ENCODE assay signal across 8 cellular contexts in genomic region chr13:45310341-45311138, GRCh38. TPM values are rescaled to one million over a fixed set of nuclear protein-coding genes. Genes with fewer than 3 reads are reported as not detected.
DNase-seq lines count a peak whose midpoint lies in the region; TF ChIP-seq lines count a peak whose summit lies in the region.

No MANE protein-coding gene starts in this region.

- H2AFZ ChIP-seq in neuron (ENCODE audit: low read depth, low read length) = peak overlapping the region; percentile 88

- H3K36me3 ChIP-seq in ES-I3 (ENCODE audit: insufficient read depth, low read length) (no peaks in the 10 kb centered on the region), neuron (ENCODE audit: insufficient read depth, low read length) (no peaks in the 10 kb centered on the region), prostate gland (no peaks in the 10 kb centered on the region)

- H3K9me3 ChIP-seq in ES-I3 (ENCODE audit: control insufficient read depth, insufficient read depth, low read length) (no peaks in the 10 kb centered on the region), neuron (ENCODE audit: low read length) (no peaks in the 10 kb centered on the region), prostate gland (no peaks in the 10 kb centered on the region)

- H3K9ac ChIP-seq in ES-I3 (ENCODE audit: low read depth, low read length) = peak overlapping the region; percentile 84

- DNase-seq in cerebellum (ENCODE audit: low spot score) = peak; percentile 21
- DNase-seq in DMS114 treated with DMSO at 0.1 percent for 48 hours (lab: John Stamatoyannopoulos, UW; ENCODE audit: unreplicated experiment) = no peak
- no peak for DNase-seq in erythroblast (lab: John Stamatoyannopoulos, UW)
- no peak for DNase-seq in NCI-H1417 treated with DMSO at 0.1 percent for 48 hours (lab: John Stamatoyannopoulos, UW)
- no peak for DNase-seq in prostate gland (ENCODE audit: low spot score)

- peaks cover 2% of the 10 kb centered on the region for H3K36me3 Mint-ChIP-seq in IgD-negative memory B cell

- peak overlapping the region in 2 of 3 donors; percentile 26 to 53 for H3K27ac Mint-ChIP-seq in IgD-negative memory B cell

- H3K27me3 Mint-ChIP-seq in IgD-negative memory B cell = peaks cover 21% of the 10 kb centered on the region

- peak overlapping the region; percentile 16 to 95 (median 86) for H3K4me3 Mint-ChIP-seq in IgD-negative memory B cell

- intact Hi-C loops in prostate gland (cut with DNase I) = no loop called here

- H3K27ac ChIP-seq in prostate gland = no peak overlapping the region

- TF ChIP-seq POLR2A in erythroblast (IDR thresholded peaks at IDR 0.05; ENCODE audit: low read length) (no peak), prostate gland (IDR thresholded peaks at IDR 0.05) (no peak)

- H3K4me1 ChIP-seq in ES-I3 (ENCODE audit: insufficient read depth, low read length) = peaks cover 14% of the 10 kb centered on the region
- peaks cover 8% of the 10 kb centered on the region for H3K4me1 ChIP-seq in neuron (ENCODE audit: insufficient read depth, low read length)
- H3K4me1 ChIP-seq in prostate gland (replicated peaks) = peaks cover 2% of the 10 kb centered on the region

- no peak overlapping the region for H3K4me3 ChIP-seq in neuron (ENCODE audit: low read length)
- H3K4me3 ChIP-seq in prostate gland = no peak overlapping the region

- H3K4me1 Mint-ChIP-seq in IgD-negative memory B cell = peaks cover 12 to 15% (median 13%) of the 10 kb centered on the region in 3 donors

- H3K9me3 Mint-ChIP-seq in IgD-negative memory B cell = no peaks in the 10 kb centered on the region

- H3K27me3 ChIP-seq in neuron (ENCODE audit: insufficient read depth, low read length) (no peaks in the 10 kb centered on the region), prostate gland (replicated peaks; ENCODE audit: insufficient read depth) (no peaks in the 10 kb centered on the region)

- 11% methylated on average over 15 of the region's 15 CpGs for WGBS in prostate gland

- TF ChIP-seq CTCF in prostate gland (IDR thresholded peaks at IDR 0.05) = no peak

RNA-seq across cellular contexts. Expression of gene TPT1, which starts 30.4 kb away (rescaled TPM):
- 2,561 TPM for polyA plus RNA-seq in IgD-negative memory B cell
- total RNA-seq in cerebellum = 1,148 TPM
- 1,000 to 10,000 TPM; 1,725 to 2,682 TPM for total RNA-seq in prostate gland
